In the genomic region with DNA sequence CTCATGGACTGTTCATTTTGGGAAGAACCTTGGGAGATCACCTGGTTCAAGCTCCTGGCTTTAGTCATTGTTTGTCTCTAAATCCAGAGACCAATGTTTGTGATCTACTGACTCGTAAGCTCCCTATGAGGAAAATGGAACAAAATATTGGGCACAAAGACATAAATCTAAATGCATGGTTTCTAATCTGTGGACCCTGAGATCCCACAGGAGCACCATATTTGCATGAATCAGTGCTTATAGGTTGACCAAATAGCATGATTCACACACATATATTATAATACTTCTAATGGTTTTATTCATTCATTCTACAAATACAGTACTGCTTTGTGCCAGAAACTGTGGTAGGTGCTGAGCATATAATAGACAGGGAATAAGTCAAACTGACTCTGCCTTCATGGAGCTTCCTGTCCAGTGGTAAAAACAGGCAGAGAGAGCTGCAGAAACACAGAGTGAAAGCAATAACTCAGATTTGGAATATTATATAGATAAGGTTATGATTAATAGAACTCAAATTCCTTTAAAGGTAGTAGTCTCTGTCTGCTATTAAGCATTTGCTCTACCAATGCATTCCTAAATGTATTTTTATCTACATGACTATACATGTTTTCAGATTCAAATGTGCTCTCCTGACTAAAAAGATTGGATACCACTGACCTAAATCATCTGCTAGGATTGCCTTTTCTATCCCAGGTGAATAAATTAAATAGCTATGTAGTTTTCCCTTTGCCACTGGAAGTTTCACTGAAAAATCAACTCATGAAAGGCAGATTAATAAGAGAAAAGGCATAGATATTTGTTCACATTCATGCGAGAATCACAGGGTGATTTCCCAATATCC, we compare ENCODE assay signal across 26 cellular contexts.
DNase-seq lines count a peak whose midpoint lies in the region; TF ChIP-seq lines count a peak whose summit lies in the region.
"Had no signal": no experiment of that assay in that cellular context is flagged by ENCODE, and none has a peak within 500 bp of the region (broad histone marks: within the 10 kb centered on the region; RNA-seq: fewer than 3 reads in every experiment).

No MANE protein-coding gene starts in this region.

- H3K9me3 ChIP-seq in ES-I3 (ENCODE audit: control insufficient read depth, insufficient read depth, low read length) (no peaks in the 10 kb centered on the region), parathyroid adenoma (ENCODE audit: control insufficient read depth, low read length) (no peaks in the 10 kb centered on the region)
- H3K9me3 ChIP-seq: A549, psoas muscle, sigmoid colon, SJCRH30, upper lobe of right lung had no signal

- H3K36me3 ChIP-seq in ES-I3 (ENCODE audit: insufficient read depth, low read length) (no peaks in the 10 kb centered on the region), parathyroid adenoma (ENCODE audit: control insufficient read depth, insufficient read depth, low read length) (no peaks in the 10 kb centered on the region)
- H3K36me3 ChIP-seq: sigmoid colon, SJCRH30, upper lobe of right lung, WERI-Rb-1 had no signal

- H3K27ac ChIP-seq in RWPE1 (peak overlapping the region; percentile 87; the same call in 1 of the 2 replicates), epithelial cell of prostate (peak overlapping the region; percentile 98), parathyroid adenoma (peak overlapping the region; percentile 75)
- H3K27ac ChIP-seq: psoas muscle, sigmoid colon, SJCRH30, upper lobe of right lung, WERI-Rb-1 had no signal

- no peaks in the 10 kb centered on the region for H3K27me3 ChIP-seq in parathyroid adenoma (ENCODE audit: control insufficient read depth, insufficient read depth, low read length)
- H3K27me3 ChIP-seq: sigmoid colon, SJCRH30, upper lobe of right lung had no signal

- H3K79me2 ChIP-seq in parathyroid adenoma: no peaks in the 10 kb centered on the region

- CTCF ChIA-PET in RWPE1 (lab: Yijun Ruan, JAX): interaction anchor here (1.1 to 1.8 kb wide), 2 partner anchors 30 to 43 kb away, joined by 3 to 7 read pairs; no protein-coding TSS in a partner anchor

- no peak overlapping the region for H3K4me2 ChIP-seq in parathyroid adenoma (ENCODE audit: low read length)
- H3K4me2 ChIP-seq: A549 had no signal

- no peak overlapping the region for H2AFZ ChIP-seq in parathyroid adenoma

- TF ChIP-seq CTCF in RWPE1 (conservative IDR thresholded peaks at IDR 0.05; ENCODE audit: low read depth) (no peak), parathyroid adenoma (IDR thresholded peaks at IDR 0.05) (no peak)

- 0 out of 2 replicates have a peak overlapping the region, but pooled peaks have one; percentile 9 for H3K9ac ChIP-seq in ES-I3 (ENCODE audit: low read depth, low read length)
- no peak overlapping the region for H3K9ac ChIP-seq in parathyroid adenoma

- peak; percentile 41 for DNase-seq in RWPE1 (ENCODE audit: low spot score)
- DNase-seq in epithelial cell of prostate (ENCODE audit: low read depth, low spot score): no peak
- no peak for DNase-seq in NCI-H526 (lab: John Stamatoyannopoulos, UW)
- DNase-seq in pons (ENCODE audit: low spot score): no peak
- DNase-seq in CD1c-positive myeloid dendritic cell (ENCODE audit: extremely low spot score): no peak
- no peak for DNase-seq in retina
- DNase-seq: activated CD4-positive, alpha-beta T cell treated with anti-CD3 and anti-CD28 coated beads, Interleukin-2, amount 10 ng/mL, durations not matched to agents 7 days and 5 days; activated effector memory CD4-positive, alpha-beta T cell treated with anti-CD3 and anti-CD28 coated beads, Interleukin-2, amount 50 U/mL, for 16 hours; activated T-cell treated with anti-CD3 and anti-CD28 coated beads, Interleukin-2, amount 50 U/mL, for 24 hours; CD4-positive, alpha-beta T cell; islet precursor cell; MV-4-11; naive thymus-derived CD4-positive, alpha-beta T cell; NCI-H1436; NCI-H226; NCI-H774; psoas muscle; sigmoid colon; SJCRH30; stimulated activated CD4-positive, alpha-beta T cell treated with anti-CD3 and anti-CD28 coated beads, Interleukin-4, amount 100 ng/mL, for 4 hours; T-helper 9 cell; upper lobe of right lung; WERI-Rb-1 had no signal

- H3K4me1 ChIP-seq in ES-I3 (ENCODE audit: insufficient read depth, low read length) (peaks cover 53% of the 10 kb centered on the region), parathyroid adenoma (peaks cover 18% of the 10 kb centered on the region)
- H3K4me1 ChIP-seq: psoas muscle, sigmoid colon, upper lobe of right lung had no signal

- H3K4me3 ChIP-seq in parathyroid adenoma (ENCODE audit: low read depth, low read length): no peak overlapping the region
- H3K4me3 ChIP-seq: A549, psoas muscle, sigmoid colon, SJCRH30, upper lobe of right lung had no signal

- POLR2A ChIA-PET in RWPE1 (lab: Yijun Ruan, JAX; ENCODE audit: low non-redundant PET): interaction anchor here (0.6 to 2.8 kb wide), 4 partner anchors 13 to 48 kb away, joined by 3 to 21 read pairs (median 4); no protein-coding TSS in a partner anchor
